14 cellular contexts compared by ENCODE assay signal in genomic region chr9:135216236-135216635, GRCh38.
DNase-seq lines count a peak whose midpoint lies in the region; ATAC-seq and TF ChIP-seq lines count a peak whose summit lies in the region.
"Had no signal": no experiment of that assay in that cellular context is flagged by ENCODE, and none has a peak within 500 bp of the region (broad histone marks: within the 10 kb centered on the region; RNA-seq: fewer than 3 reads in every experiment).

No MANE protein-coding gene starts in this region.

- ATAC-seq in Right ventricle myocardium inferior: no peak
- ATAC-seq in Right ventricle myocardium superior (ENCODE audit: poor library complexity): no peak
- ATAC-seq in RWPE2 (ENCODE audit: low read depth): no peak
- ATAC-seq in left ventricle myocardium superior: no peak
- ATAC-seq in HG02642 (IDR thresholded peaks at IDR 0.05; ENCODE audit: poor library complexity, unreplicated experiment): no peak
- no peak for ATAC-seq in GM19324 (IDR thresholded peaks at IDR 0.05; ENCODE audit: low FRiP score, unreplicated experiment)

- peak; percentile 17 for DNase-seq in Right ventricle myocardium inferior (ENCODE audit: missing footprints)
- no peak for DNase-seq in Right ventricle myocardium superior
- DNase-seq in RWPE2 (ENCODE audit: low spot score): peak; percentile 28
- DNase-seq in left ventricle myocardium superior: peak; percentile 6
- peak; percentile 44 for DNase-seq in sigmoid colon
- DNase-seq in OCI-LY7 (ENCODE audit: low spot score): no peak
- DNase-seq: CD4-positive, alpha-beta memory T cell; GDM1; NCI-H146 had no signal

- H3K36me3 ChIP-seq in RWPE2 (ENCODE audit: low read depth) (no peaks in the 10 kb centered on the region), sigmoid colon (no peaks in the 10 kb centered on the region), OCI-LY7 (ENCODE audit: insufficient read depth, low read length) (no peaks in the 10 kb centered on the region)
- H3K36me3 ChIP-seq: Peyer's patch had no signal

- no peak overlapping the region for H3K4me2 ChIP-seq in OCI-LY7 (ENCODE audit: low read length)
- H3K4me2 ChIP-seq: GM23338 had no signal

- no peak for TF ChIP-seq EP300 in sigmoid colon (IDR thresholded peaks at IDR 0.05)

- no peak overlapping the region for H3K4me3 ChIP-seq in RWPE2 (ENCODE audit: severe bottlenecking)
- no peak overlapping the region for H3K4me3 ChIP-seq in sigmoid colon
- no peak overlapping the region for H3K4me3 ChIP-seq in OCI-LY7 (ENCODE audit: low read depth, low read length, poor library complexity, severe bottlenecking)
- H3K4me3 ChIP-seq: GM23338, Peyer's patch had no signal

- no peaks in the 10 kb centered on the region for H3K9me2 ChIP-seq in OCI-LY7 (ENCODE audit: insufficient read depth, low read length)

- POLR2A ChIA-PET in OCI-LY7 (lab: Charles Lee): no interaction called here

- H2AFZ ChIP-seq in OCI-LY7 (ENCODE audit: low read length): no peak overlapping the region

- H4K20me1 ChIP-seq in OCI-LY7 (ENCODE audit: insufficient read depth, low read length): no peaks in the 10 kb centered on the region

- no TSS peak for BruUV-seq in OCI-LY7 (replicated peaks; lab: Mats Ljungman, UMichigan)

- CTCF ChIA-PET in OCI-LY7 (lab: Charles Lee; ENCODE audit: unreplicated experiment): no interaction called here

- H3K27ac ChIP-seq in RWPE2 (ENCODE audit: poor library complexity, severe bottlenecking) (no peak overlapping the region), sigmoid colon (no peak overlapping the region), OCI-LY7 (ENCODE audit: low read depth, low read length, poor library complexity, severe bottlenecking) (no peak overlapping the region)
- H3K27ac ChIP-seq: 22Rv1, Peyer's patch had no signal

- H3K27me3 ChIP-seq in RWPE2 (ENCODE audit: insufficient read depth, poor library complexity, severe bottlenecking) (peaks cover 43% of the 10 kb centered on the region), sigmoid colon (peaks cover 12 to 75% (median 32%) of the 10 kb centered on the region in 3 donors)
- H3K27me3 ChIP-seq: Peyer's patch had no signal

- no peak for TF ChIP-seq CTCF in RWPE2 (IDR thresholded peaks at IDR 0.05; ENCODE audit: poor library complexity, severe bottlenecking)
- TF ChIP-seq CTCF in sigmoid colon (IDR thresholded peaks at IDR 0.05): no peak
- no peak for TF ChIP-seq CTCF in OCI-LY7 (conservative IDR thresholded peaks at IDR 0.05; ENCODE audit: low read length)

- H3K4me1 ChIP-seq in RWPE2 (ENCODE audit: insufficient read depth, poor library complexity, severe bottlenecking): no peaks in the 10 kb centered on the region
- H3K4me1 ChIP-seq in sigmoid colon: peaks cover 0 to 23% (median 10%) of the 10 kb centered on the region in 4 donors
- H3K4me1 ChIP-seq in OCI-LY7 (ENCODE audit: insufficient read depth, low read length, poor library complexity, severe bottlenecking): no peaks in the 10 kb centered on the region
- H3K4me1 ChIP-seq: Peyer's patch had no signal

- WGBS in sigmoid colon, 2 donors: 77 to 84% methylated on average over 7 of the region's 7 CpGs

- intact Hi-C loops in Right ventricle myocardium inferior (cut with DNase I): loop anchor here (10.0 kb wide), 1 partner anchor 739 kb away; no protein-coding TSS in a partner anchor
- intact Hi-C loops in Right ventricle myocardium superior (cut with DNase I): no loop called here
- intact Hi-C loops in left ventricle myocardium superior (cut with micrococcal nuclease): no loop called here
- intact Hi-C loops in sigmoid colon (cut with DNase I): no loop called here
- intact Hi-C loops in OCI-LY7 (cut with micrococcal nuclease; ENCODE audit: unreplicated experiment): no loop called here

- H3K9me3 ChIP-seq in RWPE2 (ENCODE audit: severe bottlenecking) (no peaks in the 10 kb centered on the region), sigmoid colon (no peaks in the 10 kb centered on the region), OCI-LY7 (ENCODE audit: low read length) (no peaks in the 10 kb centered on the region; the same call in 1 of the 2 replicates)

- TF ChIP-seq POLR2A in sigmoid colon (IDR thresholded peaks at IDR 0.05): no peak

- H3K79me2 ChIP-seq in OCI-LY7 (ENCODE audit: insufficient read depth, low read depth, low read length): no peaks in the 10 kb centered on the region

Comparison
In these comparisons a context has a peak if more than half of its experiments do, and no peak if none do; other contexts are left out.
1. DNase-seq: peak in Right ventricle myocardium inferior (single experiment), RWPE2 (single experiment), left ventricle myocardium superior (single experiment) and sigmoid colon (single experiment); none in Right ventricle myocardium superior (single experiment) and OCI-LY7 (single experiment).